Comparison of ENCODE assay signal across 18 cellular contexts in the genomic region with DNA sequence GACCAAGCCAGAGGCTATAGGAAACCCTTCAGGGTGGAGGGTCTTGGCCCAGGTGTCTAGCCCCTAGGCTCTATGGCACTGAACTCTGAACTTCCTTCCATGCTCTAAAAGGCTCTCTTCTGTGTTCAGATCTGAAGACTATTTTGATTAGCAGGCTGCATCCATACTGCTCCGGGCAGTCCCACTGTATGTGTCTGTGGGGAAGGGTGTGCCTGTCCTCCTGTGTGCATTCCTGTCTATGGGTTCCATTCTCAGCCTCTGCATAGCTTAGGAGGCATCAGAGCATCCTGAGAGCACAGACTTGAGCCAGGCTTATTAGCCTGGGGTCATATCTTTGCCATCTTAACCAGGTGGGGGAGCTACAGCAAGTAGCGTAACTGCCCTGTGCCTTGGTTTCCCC. TPM values are rescaled to one million over a fixed set of nuclear protein-coding genes. Genes with fewer than 3 reads are reported as not detected.
A peak's percentile ranks its signal among the peaks of the same experiment; 100 is the strongest.
DNase-seq lines count a peak whose midpoint lies in the region; ATAC-seq and TF ChIP-seq lines count a peak whose summit lies in the region.
"Had no signal": no experiment of that assay in that cellular context is flagged by ENCODE, and none has a peak within 500 bp of the region (broad histone marks: within the 10 kb centered on the region; RNA-seq: fewer than 3 reads in every experiment).

No MANE protein-coding gene starts in this region.

- no peak for TF ChIP-seq POLR2A in heart left ventricle (IDR thresholded peaks at IDR 0.05)

- intact Hi-C loops in heart left ventricle (cut with DNase I) (loop anchor here in 2 of 10 donors (5.0 to 10.0 kb wide), 2 partner anchors 48 to 191 kb away; no protein-coding TSS in a partner anchor), Right ventricle myocardium superior (cut with DNase I) (no loop called here), right cardiac atrium (cut with DNase I) (no loop called here), Right ventricle myocardium inferior (cut with DNase I) (loop anchor here (10.0 kb wide), 1 partner anchor 191 kb away; no protein-coding TSS in a partner anchor)

- no peak for ATAC-seq in heart left ventricle
- no peak for ATAC-seq in Right ventricle myocardium superior (ENCODE audit: poor library complexity)
- ATAC-seq in right cardiac atrium, result no peak
- no peak for ATAC-seq in Right ventricle myocardium inferior
- ATAC-seq: GM12878, HepG2 had no signal

- H3K27ac ChIP-seq in heart left ventricle, result peak overlapping the region; percentile 1 to 90 (median 66)
- H3K27ac ChIP-seq in right cardiac atrium (ENCODE audit: low read length), result peak overlapping the region; percentile 34
- H3K27ac ChIP-seq: BLaER1 treated with 17β-estradiol and CSF1 and Interleukin-3, amounts not matched to agents 10 nM and 100 nM had no signal

- DNase-seq in heart left ventricle (no peak), Right ventricle myocardium superior (no peak), right cardiac atrium (no peak), Right ventricle myocardium inferior (ENCODE audit: missing footprints) (no peak), ecto neural progenitor cell (ENCODE audit: low spot score) (peak; percentile 23), putamen (ENCODE audit: low spot score) (no peak), SK-N-DZ (ENCODE audit: low spot score) (no peak), germinal center (ENCODE audit: low spot score) (no peak)
- DNase-seq: CD8-positive, alpha-beta memory T cell; COR-L47; DMS 273 treated with DMSO at 0.1 percent for 48 hours; DMS53; DND-41; EL had no signal

- H3K27me3 ChIP-seq in heart left ventricle, result no peaks in the 10 kb centered on the region
- no peaks in the 10 kb centered on the region for H3K27me3 ChIP-seq in right cardiac atrium (ENCODE audit: control insufficient read depth, insufficient read depth)
- H3K27me3 ChIP-seq: BLaER1 treated with 17β-estradiol and CSF1 and Interleukin-3, amounts not matched to agents 10 nM and 100 nM had no signal

- H3K9me3 ChIP-seq in heart left ventricle (peaks cover 0 to 11% (median 0%) of the 10 kb centered on the region in 12 donors), right cardiac atrium (ENCODE audit: control insufficient read depth, low read length) (no peaks in the 10 kb centered on the region)
- H3K9me3 ChIP-seq: HAP-1 had no signal

- no peak for TF ChIP-seq CTCF in heart left ventricle (IDR thresholded peaks at IDR 0.05)

- 70 to 89% (median 83%) methylated on average over 2 of the region's 2 CpGs for WGBS in heart left ventricle, 4 donors
- WGBS in right cardiac atrium, result 88% methylated on average over 2 of the region's 2 CpGs

- H3K4me1 ChIP-seq in heart left ventricle (peaks cover 0 to 66% (median 20%) of the 10 kb centered on the region in 12 donors), right cardiac atrium (ENCODE audit: control insufficient read depth, insufficient read depth, low read length) (peaks cover 9% of the 10 kb centered on the region)

- H3K4me3 ChIP-seq in heart left ventricle, result no peak overlapping the region
- no peak overlapping the region for H3K4me3 ChIP-seq in right cardiac atrium (ENCODE audit: low read length)
- H3K4me3 ChIP-seq: BLaER1 treated with 17β-estradiol and CSF1 and Interleukin-3, amounts not matched to agents 10 nM and 100 nM; GM12878; HAP-1 had no signal

- peaks cover 0 to 10% (median 0%) of the 10 kb centered on the region in 9 donors for H3K36me3 ChIP-seq in heart left ventricle
- H3K36me3 ChIP-seq: HAP-1 had no signal

RNA-seq across cellular contexts. Expression of gene EXOG, which starts 38.0 kb away (rescaled TPM):
- 10 to 100 TPM; 18.3 to 35.6 (median 25.0) TPM for total RNA-seq in heart left ventricle
- 10 to 100 TPM; 19.1 to 35.9 TPM for polyA plus RNA-seq in heart left ventricle
- total RNA-seq in Right ventricle myocardium superior, result 23.2 TPM
- 10 to 100 TPM; 19.4 to 27.7 (median 24.6) TPM for total RNA-seq in right cardiac atrium
- 22.4 TPM for polyA plus RNA-seq in right cardiac atrium
- total RNA-seq in Right ventricle myocardium inferior, result 26.0 TPM
- polyA plus RNA-seq in SK-N-DZ (2014; cell fraction: cytosol; rRNA removed), result 11.2 and 17.1 TPM in 2 replicates
- polyA plus RNA-seq in SK-N-DZ (2014; cell fraction: nucleus; rRNA removed), result 19.2 and 21.4 TPM in 2 replicates
